In genomic region chr6:4010682-4011081, GRCh38 we compare ENCODE assay signal across 12 cellular contexts.
DNase-seq lines count a peak whose midpoint lies in the region; ATAC-seq lines count a peak whose summit lies in the region.
"Had no signal": no experiment of that assay in that cellular context is flagged by ENCODE, and none has a peak within 500 bp of the region (broad histone marks: within the 10 kb centered on the region; RNA-seq: fewer than 3 reads in every experiment).

No MANE protein-coding gene starts in this region.

- no peaks in the 10 kb centered on the region for H3K9me3 Mint-ChIP-seq in effector memory CD8-positive, alpha-beta T cell

- WGBS in GM23248 (ENCODE audit: low coverage in 1 of 2, low lambda C conversion rate in 2 of 2, missing lambda C conversion rate in 2 of 2), 2 experiments = 86 to 91% methylated on average over 3 of the region's 3 CpGs

- peaks cover 10% of the 10 kb centered on the region; the same call in 1 of the 2 replicates for H3F3A ChIP-seq in GM23248 (ENCODE audit: insufficient read depth)

- H3K36me3 ChIP-seq in BLaER1 = peaks cover 17% of the 10 kb centered on the region
- H3K36me3 ChIP-seq in GM23248 (ENCODE audit: low read depth) = no peaks in the 10 kb centered on the region; the same call in 1 of the 2 replicates

- peaks cover 19% of the 10 kb centered on the region for H3K4me1 ChIP-seq in BLaER1
- peaks cover 3% of the 10 kb centered on the region; the same call in 1 of the 2 replicates for H3K4me1 ChIP-seq in GM23248 (ENCODE audit: insufficient read depth)

- peaks cover 94% of the 10 kb centered on the region for H3K79me2 ChIP-seq in GM23248 (ENCODE audit: insufficient read depth)

- H4K20me1 ChIP-seq in BLaER1 = peaks cover 60% of the 10 kb centered on the region
- peaks cover 7% of the 10 kb centered on the region; the same call in 1 of the 2 replicates for H4K20me1 ChIP-seq in GM23248 (ENCODE audit: insufficient read depth)

- 0 out of 2 replicates have a peak overlapping the region, but pooled peaks have one; percentile 13 for H3K4me2 ChIP-seq in BLaER1
- no peak overlapping the region for H3K4me2 ChIP-seq in GM23248 (ENCODE audit: unreplicated experiment)

- peaks cover 9% of the 10 kb centered on the region for H3K36me3 Mint-ChIP-seq in effector memory CD8-positive, alpha-beta T cell (ENCODE audit: insufficient read depth)

- H3K4me3 ChIP-seq in BLaER1 = no peak overlapping the region
- no peak overlapping the region for H3K4me3 ChIP-seq in GM23248

- ATAC-seq in effector memory CD8-positive, alpha-beta T cell (replicated peaks) = peak; percentile 85
- no peak for ATAC-seq in GM21423 (IDR thresholded peaks at IDR 0.05; ENCODE audit: unreplicated experiment)

- peak overlapping the region; percentile 48 to 65 for H3K4me3 Mint-ChIP-seq in effector memory CD8-positive, alpha-beta T cell
- H3K4me3 Mint-ChIP-seq: HFFc6 had no signal

- peaks cover 41 to 57% of the 10 kb centered on the region in 2 donors for H3K4me1 Mint-ChIP-seq in effector memory CD8-positive, alpha-beta T cell (ENCODE audit: low read depth in 2 of 2)

- no peaks in the 10 kb centered on the region for H3K27me3 Mint-ChIP-seq in effector memory CD8-positive, alpha-beta T cell

- H3K9me2 ChIP-seq in GM23248 (ENCODE audit: insufficient read depth) = no peaks in the 10 kb centered on the region

- H3K27me3 ChIP-seq in BLaER1 (no peaks in the 10 kb centered on the region), GM23248 (replicated peaks; ENCODE audit: insufficient read depth) (no peaks in the 10 kb centered on the region)

- peak overlapping the region; percentile 44 to 83 for H3K27ac Mint-ChIP-seq in effector memory CD8-positive, alpha-beta T cell
- H3K27ac Mint-ChIP-seq: HFFc6 had no signal

- no peak overlapping the region for H3K27ac ChIP-seq in BLaER1
- no peak overlapping the region for H3K27ac ChIP-seq in GM23248

- no peak overlapping the region for H2AFZ ChIP-seq in GM23248

- in situ Hi-C loops in GM23248 (cut with MboI) = no loop called here

- H3K9me3 ChIP-seq in BLaER1 (peaks cover 7% of the 10 kb centered on the region; the same call in 1 of the 2 replicates), GM23248 (ENCODE audit: low read depth) (no peaks in the 10 kb centered on the region)

- no peak overlapping the region for H3K9ac ChIP-seq in BLaER1
- H3K9ac ChIP-seq in GM23248 = no peak overlapping the region

- peak; percentile 11 for DNase-seq in ELR (ENCODE audit: low read depth)
- DNase-seq in OCI-M1 (lab: John Stamatoyannopoulos, UW) = peak; percentile 83
- no peak for DNase-seq in effector memory CD8-positive, alpha-beta T cell
- no peak for DNase-seq in DMS79 (lab: John Stamatoyannopoulos, UW)
- no peak for DNase-seq in hepatic stellate cell (ENCODE audit: low spot score)
- no peak for DNase-seq in GM23248
- DNase-seq: Calu3, HFFc6, NCI-H510A, T-helper 9 cell had no signal

Comparison
In these comparisons a context has a peak if more than half of its experiments do, and no peak if none do; other contexts are left out.
1. DNase-seq: peak in ELR (single experiment) and OCI-M1 (single experiment); none in effector memory CD8-positive, alpha-beta T cell (0 of 3), DMS79 (single experiment), hepatic stellate cell (single experiment) and GM23248 (single experiment).